Comparison of ENCODE assay signal across 29 cellular contexts in genomic region chr4:138070816-138071215, GRCh38.
"Had no signal": no experiment of that assay in that cellular context is flagged by ENCODE, and none has a peak within 500 bp of the region (broad histone marks: within the 10 kb centered on the region; RNA-seq: fewer than 3 reads in every experiment).

No MANE protein-coding gene starts in this region.

- FAIRE-seq: endometrium, kidney had no signal

- H3K27ac Mint-ChIP-seq: dendritic cell treated with granulocyte-macrophage colony-stimulating factor and Interleukin-4, amounts not matched to agents 40 ng/mL and 50 ng/mL, for 4 days; effector memory CD8-positive, alpha-beta T cell; endodermal cell; immature natural killer cell; mesothelial cell of epicardium; naive B cell; naive thymus-derived CD8-positive, alpha-beta T cell had no signal

- H3K27ac ChIP-seq: colonic mucosa, epithelial cell of prostate, esophagus squamous epithelium, gastrocnemius medialis, heart right ventricle, left ventricle myocardium inferior, lower lobe of right lung had no signal

- H3K27me3 ChIP-seq: colonic mucosa, esophagus squamous epithelium, gastrocnemius medialis, heart right ventricle had no signal

- H3K36me3 ChIP-seq: colonic mucosa, esophagus squamous epithelium, gastrocnemius medialis, heart right ventricle, left ventricle myocardium inferior, lower lobe of right lung had no signal

- H3K4me1 Mint-ChIP-seq: immature natural killer cell; mesothelial cell of epicardium; naive B cell; naive thymus-derived CD8-positive, alpha-beta T cell had no signal

- H3K9me3 ChIP-seq: colonic mucosa, esophagus squamous epithelium, gastrocnemius medialis, lower lobe of right lung, mucosa of descending colon had no signal

- H3K36me3 Mint-ChIP-seq: immature natural killer cell, mesothelial cell of epicardium had no signal

- H3K27me3 Mint-ChIP-seq: effector memory CD8-positive, alpha-beta T cell; naive thymus-derived CD8-positive, alpha-beta T cell had no signal

- ATAC-seq: effector memory CD8-positive, alpha-beta T cell; esophagus mucosa; gastrocnemius medialis; heart right ventricle; mucosa of descending colon; naive thymus-derived CD8-positive, alpha-beta T cell had no signal

- H3K4me3 Mint-ChIP-seq: dendritic cell treated with granulocyte-macrophage colony-stimulating factor and Interleukin-4, amounts not matched to agents 40 ng/mL and 50 ng/mL, for 4 days; effector memory CD8-positive, alpha-beta T cell; endodermal cell; immature natural killer cell; mesothelial cell of epicardium; naive B cell; naive thymus-derived CD8-positive, alpha-beta T cell had no signal

- H3K4me1 ChIP-seq: colonic mucosa, esophagus squamous epithelium, gastrocnemius medialis, heart right ventricle, left ventricle myocardium inferior, lower lobe of right lung had no signal

- H3K4me3 ChIP-seq: colonic mucosa, esophagus squamous epithelium, gastrocnemius medialis, heart right ventricle, left ventricle myocardium inferior, lower lobe of right lung, mucosa of descending colon had no signal

- DNase-seq: colonic mucosa; cortex of kidney; effector CD8-positive, alpha-beta T cell; effector memory CD8-positive, alpha-beta T cell; endodermal cell; erythroblast; esophagus squamous epithelium; foreskin fibroblast; foreskin melanocyte; gastrocnemius medialis; glutamatergic neuron; head of caudate nucleus; heart right ventricle; hippocampal formation; immature natural killer cell; islet precursor cell; kidney; kidney glomerular epithelial cell; left ventricle myocardium inferior; lower lobe of right lung; mesenchymal stem cell; mucosa of descending colon; naive B cell; naive thymus-derived CD8-positive, alpha-beta T cell had no signal
